10 cellular contexts compared by ENCODE assay signal in genomic region chr19:46951236-46951986, GRCh38.
A peak's percentile ranks its signal among the peaks of the same experiment; 100 is the strongest.
DNase-seq lines count a peak whose midpoint lies in the region; ATAC-seq and TF ChIP-seq lines count a peak whose summit lies in the region.
"Had no signal": no experiment of that assay in that cellular context is flagged by ENCODE, and none has a peak within 500 bp of the region (broad histone marks: within the 10 kb centered on the region; RNA-seq: fewer than 3 reads in every experiment).

No MANE protein-coding gene starts in this region.

- no peak for TF ChIP-seq POLR2A in GM18505 (IDR thresholded peaks at IDR 0.05; ENCODE audit: borderline replicate concordance, extremely low read depth, insufficient read depth, insufficient read length)

- no peak for TF ChIP-seq CTCF in mesothelial cell of epicardium (IDR thresholded peaks at IDR 0.05; ENCODE audit: unreplicated experiment)

- peaks cover 20 to 69% (median 53%) of the 10 kb centered on the region in 4 donors for H3K4me1 Mint-ChIP-seq in CD4-positive, CD25-positive, alpha-beta regulatory T cell
- peaks cover 63% of the 10 kb centered on the region for H3K4me1 Mint-ChIP-seq in activated T-helper 2 cell treated with anti-CD3 and anti-CD28 coated beads, Interferon-gamma antibody, Interleukin-2, Interleukin-4, amounts not matched to agents 10 μg/mL and 5 μg/mL and 100 μg/mL, durations not matched to agents 14 hours and 24 hours and 36 hours (ENCODE audit: low read depth)
- peaks cover 40% of the 10 kb centered on the region for H3K4me1 Mint-ChIP-seq in mesothelial cell of epicardium

- H3K36me3 ChIP-seq in CD4-positive, CD25-positive, alpha-beta regulatory T cell (ENCODE audit: control insufficient read depth, insufficient read depth, low read length), result no peaks in the 10 kb centered on the region
- H3K36me3 ChIP-seq: pancreas, thoracic aorta had no signal

- no peak for DNase-seq in CD4-positive, CD25-positive, alpha-beta regulatory T cell
- peak; percentile 86 for DNase-seq in HK-2 (ENCODE audit: unreplicated experiment)
- DNase-seq in activated T-helper 2 cell treated with anti-CD3 and anti-CD28 coated beads, Interferon-gamma antibody, Interleukin-2, Interleukin-4, amounts not matched to agents 10 μg/mL and 5 μg/mL and 100 μg/mL, durations not matched to agents 14 hours and 24 hours and 36 hours (ENCODE audit: low spot score), result no peak
- DNase-seq in mesothelial cell of epicardium (ENCODE audit: low spot score in 2 of 2, unreplicated experiment in 2 of 2), result no peak
- DNase-seq in NCI-H187 treated with DMSO at 0.1 percent for 48 hours (lab: John Stamatoyannopoulos, UW), result no peak
- DNase-seq: pancreas had no signal

- H3K27ac ChIP-seq in CD4-positive, CD25-positive, alpha-beta regulatory T cell (ENCODE audit: insufficient read depth, low read length, poor library complexity, severe bottlenecking), result no peak overlapping the region
- H3K27ac ChIP-seq: pancreas had no signal

- no peaks in the 10 kb centered on the region for H3K9me3 ChIP-seq in CD4-positive, CD25-positive, alpha-beta regulatory T cell (ENCODE audit: control insufficient read depth in 2 of 2, low read length in 2 of 2)
- H3K9me3 ChIP-seq: pancreas, thoracic aorta had no signal

- peak overlapping the region; percentile 72 to 83 (median 78) for H3K27ac Mint-ChIP-seq in CD4-positive, CD25-positive, alpha-beta regulatory T cell
- peak overlapping the region; percentile 47 for H3K27ac Mint-ChIP-seq in activated T-helper 2 cell treated with anti-CD3 and anti-CD28 coated beads, Interferon-gamma antibody, Interleukin-2, Interleukin-4, amounts not matched to agents 10 μg/mL and 5 μg/mL and 100 μg/mL, durations not matched to agents 14 hours and 24 hours and 36 hours
- peak overlapping the region; percentile 3 for H3K27ac Mint-ChIP-seq in mesothelial cell of epicardium

- H3K4me3 ChIP-seq in CD4-positive, CD25-positive, alpha-beta regulatory T cell (ENCODE audit: low read depth, low read length), result no peak overlapping the region
- H3K4me3 ChIP-seq: pancreas, thoracic aorta had no signal

- no peaks in the 10 kb centered on the region for H3K27me3 Mint-ChIP-seq in CD4-positive, CD25-positive, alpha-beta regulatory T cell
- H3K27me3 Mint-ChIP-seq in activated T-helper 2 cell treated with anti-CD3 and anti-CD28 coated beads, Interferon-gamma antibody, Interleukin-2, Interleukin-4, amounts not matched to agents 10 μg/mL and 5 μg/mL and 100 μg/mL, durations not matched to agents 14 hours and 24 hours and 36 hours (ENCODE audit: low read depth), result no peaks in the 10 kb centered on the region
- no peaks in the 10 kb centered on the region for H3K27me3 Mint-ChIP-seq in mesothelial cell of epicardium (ENCODE audit: low read depth)

- no peak for ATAC-seq in CD4-positive, CD25-positive, alpha-beta regulatory T cell (ENCODE audit: low read depth in 2 of 2)
- ATAC-seq in HG02870 (IDR thresholded peaks at IDR 0.05; ENCODE audit: unreplicated experiment), result no peak
- ATAC-seq in GM18505 (IDR thresholded peaks at IDR 0.05; ENCODE audit: unreplicated experiment), result no peak
- no peak for ATAC-seq in GM21723 (IDR thresholded peaks at IDR 0.05; ENCODE audit: unreplicated experiment)

- peaks cover 56% of the 10 kb centered on the region for H3K4me1 ChIP-seq in CD4-positive, CD25-positive, alpha-beta regulatory T cell (ENCODE audit: control insufficient read depth, insufficient read depth, low read length, poor library complexity, severe bottlenecking)

- no peaks in the 10 kb centered on the region for H3K9me3 Mint-ChIP-seq in CD4-positive, CD25-positive, alpha-beta regulatory T cell
- no peaks in the 10 kb centered on the region for H3K9me3 Mint-ChIP-seq in activated T-helper 2 cell treated with anti-CD3 and anti-CD28 coated beads, Interferon-gamma antibody, Interleukin-2, Interleukin-4, amounts not matched to agents 10 μg/mL and 5 μg/mL and 100 μg/mL, durations not matched to agents 14 hours and 24 hours and 36 hours
- no peaks in the 10 kb centered on the region for H3K9me3 Mint-ChIP-seq in mesothelial cell of epicardium

- no peaks in the 10 kb centered on the region for H3K27me3 ChIP-seq in CD4-positive, CD25-positive, alpha-beta regulatory T cell (ENCODE audit: control insufficient read depth, insufficient read depth, low read length)
- H3K27me3 ChIP-seq: pancreas had no signal

- H3K4me3 Mint-ChIP-seq in CD4-positive, CD25-positive, alpha-beta regulatory T cell, result peak overlapping the region in 1 of 4 donors; percentile 27
- H3K4me3 Mint-ChIP-seq in activated T-helper 2 cell treated with anti-CD3 and anti-CD28 coated beads, Interferon-gamma antibody, Interleukin-2, Interleukin-4, amounts not matched to agents 10 μg/mL and 5 μg/mL and 100 μg/mL, durations not matched to agents 14 hours and 24 hours and 36 hours (ENCODE audit: low read depth), result no peak overlapping the region
- no peak overlapping the region for H3K4me3 Mint-ChIP-seq in mesothelial cell of epicardium

- peaks cover 8% of the 10 kb centered on the region for H3K36me3 Mint-ChIP-seq in CD4-positive, CD25-positive, alpha-beta regulatory T cell
- peaks cover 28% of the 10 kb centered on the region for H3K36me3 Mint-ChIP-seq in activated T-helper 2 cell treated with anti-CD3 and anti-CD28 coated beads, Interferon-gamma antibody, Interleukin-2, Interleukin-4, amounts not matched to agents 10 μg/mL and 5 μg/mL and 100 μg/mL, durations not matched to agents 14 hours and 24 hours and 36 hours (ENCODE audit: low read depth)
- H3K36me3 Mint-ChIP-seq in mesothelial cell of epicardium, result peaks cover 13% of the 10 kb centered on the region

- intact Hi-C loops in activated T-helper 2 cell treated with anti-CD3 and anti-CD28 coated beads, Interferon-gamma antibody, Interleukin-2, Interleukin-4, amounts not matched to agents 10 μg/mL and 5 μg/mL and 100 μg/mL, durations not matched to agents 14 hours and 24 hours and 36 hours (cut with micrococcal nuclease), result no loop called here

Comparison
In these comparisons a context has a peak if more than half of its experiments do, and no peak if none do; other contexts are left out.
1. H3K27ac Mint-ChIP-seq: peak in every context shown above with its lines; median percentile 78 in CD4-positive, CD25-positive, alpha-beta regulatory T cell; 47 in activated T-helper 2 cell treated with anti-CD3 and anti-CD28 coated beads, Interferon-gamma antibody, Interleukin-2, Interleukin-4, amounts not matched to agents 10 μg/mL and 5 μg/mL and 100 μg/mL, durations not matched to agents 14 hours and 24 hours and 36 hours; 3 in mesothelial cell of epicardium.